ENCODE assay signal across 21 cellular contexts in the genomic region with DNA sequence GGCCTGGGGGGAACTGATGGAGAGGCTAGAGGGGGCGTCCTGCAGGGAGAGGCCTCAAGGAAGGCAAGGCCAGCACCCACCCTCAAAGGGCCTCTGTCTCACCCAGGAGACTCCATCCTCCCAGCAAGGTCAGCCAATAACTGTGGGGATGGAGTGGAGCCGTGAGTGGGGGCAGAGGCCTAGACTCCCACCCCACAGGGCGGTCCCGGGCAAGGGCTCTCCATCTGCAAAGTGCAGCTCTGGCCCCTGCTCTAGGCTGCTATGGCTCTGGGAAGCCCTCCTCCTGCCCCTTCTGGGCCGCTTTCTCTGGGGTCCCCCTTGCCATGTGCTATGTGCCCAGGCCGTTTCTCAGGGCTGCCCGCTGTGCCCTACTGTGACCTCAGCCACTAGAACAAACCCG. TPM values are rescaled to one million over a fixed set of nuclear protein-coding genes. Genes with fewer than 3 reads are reported as not detected.
DNase-seq lines count a peak whose midpoint lies in the region; ATAC-seq, FAIRE-seq and TF ChIP-seq lines count a peak whose summit lies in the region.
"Had no signal": no experiment of that assay in that cellular context is flagged by ENCODE, and none has a peak within 500 bp of the region (broad histone marks: within the 10 kb centered on the region; RNA-seq: fewer than 3 reads in every experiment).

No MANE protein-coding gene starts in this region.

- FAIRE-seq in GM12892 (lab: Jason Lieb, UNC) = no peak

- CTCF ChIA-PET in GM10248 (lab: Yijun Ruan, JAX) = interaction anchor here (1.0 to 2.1 kb wide), 3 partner anchors 45 to 127 kb away, joined by 3 to 7 read pairs (median 3); no protein-coding TSS in a partner anchor

- H3K27ac ChIP-seq in psoas muscle = peak overlapping the region; percentile 78

- H3K9me3 ChIP-seq in psoas muscle = no peaks in the 10 kb centered on the region
- H3K9me3 ChIP-seq: testis had no signal

- H3K9me3 Mint-ChIP-seq in T-helper 1 cell treated with Interleukin-12 subunit alpha and Interleukin-12 subunit beta and Interleukin-4 antibody, amounts not matched to agents 30 μg/mL and 1 μg/mL, for 36 hours = no peaks in the 10 kb centered on the region
- no peaks in the 10 kb centered on the region for H3K9me3 Mint-ChIP-seq in central memory CD8-positive, alpha-beta T cell
- H3K9me3 Mint-ChIP-seq: naive thymus-derived CD4-positive, alpha-beta T cell had no signal

- H3K36me3 ChIP-seq in psoas muscle (ENCODE audit: insufficient read depth in 1 of 2, low read depth in 1 of 2) = peaks cover 3 to 95% of the 10 kb centered on the region in 2 donors

- no peaks in the 10 kb centered on the region for H3K27me3 Mint-ChIP-seq in T-helper 1 cell treated with Interleukin-12 subunit alpha and Interleukin-12 subunit beta and Interleukin-4 antibody, amounts not matched to agents 30 μg/mL and 1 μg/mL, for 36 hours (ENCODE audit: low read depth)
- no peaks in the 10 kb centered on the region for H3K27me3 Mint-ChIP-seq in central memory CD8-positive, alpha-beta T cell
- H3K27me3 Mint-ChIP-seq: naive thymus-derived CD4-positive, alpha-beta T cell had no signal

- no peak for TF ChIP-seq CTCF in psoas muscle (IDR thresholded peaks at IDR 0.05)
- no peak for TF ChIP-seq CTCF in GM10248 (IDR thresholded peaks at IDR 0.05; ENCODE audit: control extremely low read depth, extremely low read depth, low read depth, missing control alignments)

- 0 out of 2 replicates have a peak, but pooled peaks have one; percentile 4 for TF ChIP-seq POLR2A in GM12892 (IDR thresholded peaks at IDR 0.05; ENCODE audit: low read depth, low read length)

- DNase-seq in T-helper 1 cell = no peak
- DNase-seq in GM12892 (ENCODE audit: insufficient read length) = no peak
- no peak for DNase-seq in central memory CD8-positive, alpha-beta T cell (ENCODE audit: low spot score in 2 of 2)
- no peak for DNase-seq in psoas muscle
- DNase-seq in occipital lobe (lab: John Stamatoyannopoulos, UW) = no peak
- no peak for DNase-seq in GM10248 (ENCODE audit: extremely low spot score)
- DNase-seq: 8988T; activated CD4-positive, alpha-beta T cell treated with anti-CD3 and anti-CD28 coated beads, Interleukin-2, amount 50 U/mL, for 1 hour; activated effector memory CD4-positive, alpha-beta T cell treated with anti-CD3 and anti-CD28 coated beads, Interleukin-2, amount 50 U/mL, for 16 hours; mesendoderm; naive thymus-derived CD4-positive, alpha-beta T cell; NCI-H1092 treated with DMSO at 0.1 percent for 48 hours; NCI-H2029 treated with DMSO at 0.1 percent for 48 hours; NCI-H345; NCI-H82; posterior cingulate gyrus; SHP77 treated with DMSO at 0.1 percent for 48 hours; testis had no signal

- H3K36me3 Mint-ChIP-seq in T-helper 1 cell treated with Interleukin-12 subunit alpha and Interleukin-12 subunit beta and Interleukin-4 antibody, amounts not matched to agents 30 μg/mL and 1 μg/mL, for 36 hours (ENCODE audit: low read depth) = peaks cover 19% of the 10 kb centered on the region
- peaks cover 20% of the 10 kb centered on the region for H3K36me3 Mint-ChIP-seq in central memory CD8-positive, alpha-beta T cell (ENCODE audit: insufficient read depth)

- no peak overlapping the region for H3K4me3 ChIP-seq in psoas muscle
- H3K4me3 ChIP-seq: testis had no signal

- H3K27ac Mint-ChIP-seq in T-helper 1 cell treated with Interleukin-12 subunit alpha and Interleukin-12 subunit beta and Interleukin-4 antibody, amounts not matched to agents 30 μg/mL and 1 μg/mL, for 36 hours = peak overlapping the region; percentile 62
- H3K27ac Mint-ChIP-seq in central memory CD8-positive, alpha-beta T cell (ENCODE audit: low read depth) = peak overlapping the region; percentile 43

- WGBS in psoas muscle, 3 donors = 88 to 90% (median 89%) methylated on average over 8 of the region's 8 CpGs

- POLR2A ChIA-PET in GM10248 (lab: Yijun Ruan, JAX) = no interaction called here

- H3K4me1 ChIP-seq in psoas muscle = peaks cover 19% of the 10 kb centered on the region

- no peaks in the 10 kb centered on the region for H3K27me3 ChIP-seq in psoas muscle (ENCODE audit: insufficient read depth in 3 of 3, low read length in 2 of 3)
- H3K27me3 ChIP-seq: testis had no signal

- no peaks in the 10 kb centered on the region for H3K4me1 Mint-ChIP-seq in T-helper 1 cell treated with Interleukin-12 subunit alpha and Interleukin-12 subunit beta and Interleukin-4 antibody, amounts not matched to agents 30 μg/mL and 1 μg/mL, for 36 hours (ENCODE audit: low read depth)
- H3K4me1 Mint-ChIP-seq in central memory CD8-positive, alpha-beta T cell = no peaks in the 10 kb centered on the region

- no peak for ATAC-seq in central memory CD8-positive, alpha-beta T cell (replicated peaks; ENCODE audit: extremely low read depth, poor library complexity, severe bottlenecking)
- peak in 1 of 4 donors; percentile 6 for ATAC-seq in psoas muscle
- ATAC-seq in GM21717 (IDR thresholded peaks at IDR 0.05; ENCODE audit: unreplicated experiment) = no peak
- ATAC-seq: naive thymus-derived CD4-positive, alpha-beta T cell had no signal

- intact Hi-C loops in psoas muscle (cut with DNase I) = no loop called here

- H3K4me3 Mint-ChIP-seq in T-helper 1 cell treated with Interleukin-12 subunit alpha and Interleukin-12 subunit beta and Interleukin-4 antibody, amounts not matched to agents 30 μg/mL and 1 μg/mL, for 36 hours = no peak overlapping the region
- H3K4me3 Mint-ChIP-seq in central memory CD8-positive, alpha-beta T cell = no peak overlapping the region
- H3K4me3 Mint-ChIP-seq: naive thymus-derived CD4-positive, alpha-beta T cell had no signal

RNA-seq across cellular contexts. Expression of a gene that starts 14.0 kb away (rescaled TPM):
- polyA plus RNA-seq in GM12892 (2012; ENCODE audit: missing spikeins) = 43.4 TPM
- 10 to 100 TPM; 39.7 to 61.9 (median 45.8) TPM for total RNA-seq in psoas muscle
- 10 to 100 TPM; 21.9 to 32.3 (median 29.8) TPM for polyA plus RNA-seq in psoas muscle
- 18.1 TPM for total RNA-seq in occipital lobe

RNA-seq across cellular contexts. Expression of a gene that starts 30.9 kb away (rescaled TPM):
- polyA plus RNA-seq in GM12892 (2012; ENCODE audit: missing spikeins) = 32.9 TPM
- total RNA-seq in psoas muscle (10 to 100 TPM; 26.5 to 46.1 (median 42.9) TPM), occipital lobe (45.1 TPM)
- 10 to 100 TPM; 29.7 to 39.3 (median 31.5) TPM for polyA plus RNA-seq in psoas muscle

RNA-seq across cellular contexts. Expression of a gene that starts 37.7 kb away (rescaled TPM):
- polyA plus RNA-seq in GM12892 (2012; ENCODE audit: missing spikeins) = 3.3 TPM
- total RNA-seq in psoas muscle = 10 to 100 TPM; 31.7 to 80.4 (median 54.3) TPM
- polyA plus RNA-seq in psoas muscle = 10 to 100 TPM; 22.1 to 78.1 (median 28.6) TPM
- total RNA-seq in occipital lobe = 0.16 TPM
- total RNA-seq: OCI-LY7 had no signal

RNA-seq across cellular contexts. Expression of a gene that starts 38.3 kb away (rescaled TPM):
- polyA plus RNA-seq in GM12892 (2012; ENCODE audit: missing spikeins) = 6.4 TPM
- total RNA-seq in psoas muscle (10 to 100 TPM in 2 of 4 donors, 1 to 10 TPM in 2; 8.3 to 12.0 (median 10.3) TPM), occipital lobe (5.1 TPM)
- 10 to 100 TPM in 1 of 3 donors, 1 to 10 TPM in 2; 5.3 to 10.0 (median 8.4) TPM for polyA plus RNA-seq in psoas muscle

Comparison
In these comparisons a context has a peak if more than half of its experiments do, and no peak if none do; other contexts are left out.
1. RNA of a gene that starts 37.7 kb away (total RNA-seq): 31.7 to 80.4 TPM in psoas muscle; 0.16 TPM in occipital lobe (single experiment); every median in the first group is over 10 times any median in the second.